In genomic region chr1:202184750-202185460, GRCh38 we compare ENCODE assay signal across 1 cellular context.
A peak's percentile ranks its signal among the peaks of the same experiment; 100 is the strongest.
TF ChIP-seq lines count a peak whose summit lies in the region.

No MANE protein-coding gene starts in this region.

TF ChIP-seq in H1, 55 proteins besides CTCF, POLR2A, EP300 and RAD21:
- no peak for TF ChIP-seq ZNF274 (IDR thresholded peaks at IDR 0.05; ENCODE audit: borderline replicate concordance, extremely low read depth, low read length)
- peak; percentile 79 for TF ChIP-seq YY1 (IDR thresholded peaks at IDR 0.05; ENCODE audit: low read depth, low read length)
- no peak for TF ChIP-seq CTBP2 (IDR thresholded peaks at IDR 0.05; ENCODE audit: borderline replicate concordance, insufficient read depth, insufficient read length, low read length)
- TF ChIP-seq SIRT6 (IDR thresholded peaks at IDR 0.05; ENCODE audit: low read length), result no peak
- no peak; the same call in 1 of the 2 replicates for TF ChIP-seq TEAD4 (IDR thresholded peaks at IDR 0.05; ENCODE audit: low read depth, low read length)
- no peak for TF ChIP-seq CHD1 (IDR thresholded peaks at IDR 0.05; ENCODE audit: low read depth, low read length)
- TF ChIP-seq KDM4A (IDR thresholded peaks at IDR 0.05; ENCODE audit: low read depth, low read length, severe bottlenecking), result no peak
- TF ChIP-seq SIN3A (conservative IDR thresholded peaks at IDR 0.05 in 1 of 2, IDR thresholded peaks at IDR 0.05 in 1 of 2; ENCODE audit: low read depth in 1 of 2, low read length in 2 of 2), result 0 out of 4 replicates have a peak, but pooled peaks of 1 of the 2 experiments have one; percentile 30
- no peak for TF ChIP-seq CBX5 (IDR thresholded peaks at IDR 0.05; ENCODE audit: low read depth, low read length)
- TF ChIP-seq HDAC6 (IDR thresholded peaks at IDR 0.05; ENCODE audit: low read depth, low read length), result no peak
- peak; percentile 71 for TF ChIP-seq MAX (IDR thresholded peaks at IDR 0.05)
- TF ChIP-seq SAP30 (IDR thresholded peaks at IDR 0.05; ENCODE audit: insufficient read depth, insufficient replicate concordance, low read length), result no peak
- no peak for TF ChIP-seq KDM1A (IDR thresholded peaks at IDR 0.05; ENCODE audit: borderline replicate concordance, low read length)
- TF ChIP-seq TAF7 (optimal IDR thresholded peaks at IDR 0.05; ENCODE audit: borderline replicate concordance, low read depth, low read length), result no peak
- TF ChIP-seq POLR2AphosphoS5 (IDR thresholded peaks at IDR 0.05; ENCODE audit: low read depth, low read length), result no peak
- no peak for TF ChIP-seq SIX5 (IDR thresholded peaks at IDR 0.05; ENCODE audit: low read depth, low read length)
- TF ChIP-seq SUZ12 (IDR thresholded peaks at IDR 0.05; ENCODE audit: low read length), result no peak
- TF ChIP-seq HDAC2 (IDR thresholded peaks at IDR 0.05; ENCODE audit: borderline replicate concordance in 1 of 2, low read depth in 2 of 2, low read length in 2 of 2), result no peak
- no peak for TF ChIP-seq ASH2L (IDR thresholded peaks at IDR 0.05; ENCODE audit: low read length)
- no peak for TF ChIP-seq SRF (IDR thresholded peaks at IDR 0.05; ENCODE audit: low read depth, low read length)
- TF ChIP-seq GABPA (IDR thresholded peaks at IDR 0.05; ENCODE audit: borderline replicate concordance, insufficient read depth, low read length), result no peak
- no peak for TF ChIP-seq ATF3 (IDR thresholded peaks at IDR 0.05; ENCODE audit: insufficient read depth, low read depth, low read length)
- TF ChIP-seq JUN (IDR thresholded peaks at IDR 0.05; ENCODE audit: low read depth, low read length), result no peak
- TF ChIP-seq NANOG (IDR thresholded peaks at IDR 0.05; ENCODE audit: insufficient read depth, low read depth, low read length, poor library complexity, severe bottlenecking), result peak; percentile 11
- TF ChIP-seq NRF1 (IDR thresholded peaks at IDR 0.05; ENCODE audit: low read depth, low read length), result no peak
- TF ChIP-seq BACH1 (IDR thresholded peaks at IDR 0.05; ENCODE audit: low read length), result no peak; the same call in 1 of the 2 replicates
- TF ChIP-seq CBX8 (IDR thresholded peaks at IDR 0.05; ENCODE audit: borderline replicate concordance, low read depth, low read length), result no peak
- no peak for TF ChIP-seq RBBP5 (IDR thresholded peaks at IDR 0.05; ENCODE audit: borderline replicate concordance, low read depth, low read length)
- TF ChIP-seq E2F6 (IDR thresholded peaks at IDR 0.05), result 0 out of 2 replicates have a peak, but pooled peaks have one; percentile 17
- TF ChIP-seq MAFK (IDR thresholded peaks at IDR 0.05; ENCODE audit: low read depth, low read length), result no peak
- TF ChIP-seq FOSL1 (IDR thresholded peaks at IDR 0.05; ENCODE audit: insufficient read depth, low read depth, low read length), result no peak
- 0 out of 2 replicates have a peak, but pooled peaks have one; percentile 20 for TF ChIP-seq TBP (IDR thresholded peaks at IDR 0.05; ENCODE audit: low read depth, low read length)
- TF ChIP-seq SP4 (IDR thresholded peaks at IDR 0.05; ENCODE audit: low read length), result 0 out of 2 replicates have a peak, but pooled peaks have one; percentile 35
- no peak for TF ChIP-seq PHF8 (conservative IDR thresholded peaks at IDR 0.05; ENCODE audit: low read depth, low read length)
- TF ChIP-seq EGR1 (IDR thresholded peaks at IDR 0.05; ENCODE audit: borderline replicate concordance, low read depth, low read length), result no peak
- peak; percentile 72 for TF ChIP-seq CREB1 (IDR thresholded peaks at IDR 0.05)
- no peak for TF ChIP-seq KDM5A (IDR thresholded peaks at IDR 0.05; ENCODE audit: low read length)
- no peak for TF ChIP-seq POU5F1 (IDR thresholded peaks at IDR 0.05; ENCODE audit: low read depth, low read length)
- peak; percentile 25; the same call in 1 of the 2 replicates for TF ChIP-seq CHD2 (IDR thresholded peaks at IDR 0.05; ENCODE audit: low read length)
- no peak for TF ChIP-seq TCF12 (IDR thresholded peaks at IDR 0.05; ENCODE audit: low read depth, low read length)
- 0 out of 2 replicates have a peak, but pooled peaks have one; percentile 36 for TF ChIP-seq JUND (IDR thresholded peaks at IDR 0.05; ENCODE audit: low read length)
- no peak for TF ChIP-seq SP2 (IDR thresholded peaks at IDR 0.05; ENCODE audit: low read length)
- TF ChIP-seq RXRA (IDR thresholded peaks at IDR 0.05; ENCODE audit: insufficient read depth, low read depth, low read length), result no peak
- peak; percentile 70; the same call in 1 of the 2 replicates for TF ChIP-seq SP1 (IDR thresholded peaks at IDR 0.05; ENCODE audit: low read depth, low read length)
- no peak for TF ChIP-seq BCL11A (IDR thresholded peaks at IDR 0.05; ENCODE audit: low read depth in 2 of 2, low read length in 2 of 2)
- no peak for TF ChIP-seq CHD7 (IDR thresholded peaks at IDR 0.05; ENCODE audit: insufficient replicate concordance, low read length)
- TF ChIP-seq USF2 (IDR thresholded peaks at IDR 0.05; ENCODE audit: low read length), result no peak
- no peak for TF ChIP-seq RNF2 (IDR thresholded peaks at IDR 0.05; ENCODE audit: borderline replicate concordance, low read depth, low read length, missing control alignments, poor library complexity, severe bottlenecking)
- TF ChIP-seq GTF2F1 (IDR thresholded peaks at IDR 0.05; ENCODE audit: borderline replicate concordance, low read depth, low read length), result no peak
- no peak for TF ChIP-seq EZH2 (IDR thresholded peaks at IDR 0.05; ENCODE audit: low read depth, low read length, severe bottlenecking)
- TF ChIP-seq ATF2 (IDR thresholded peaks at IDR 0.05; ENCODE audit: low read length), result 0 out of 2 replicates have a peak, but pooled peaks have one; percentile 36
- TF ChIP-seq BRCA1 (IDR thresholded peaks at IDR 0.05; ENCODE audit: low read depth, low read length), result no peak
- no peak for TF ChIP-seq RFX5 (IDR thresholded peaks at IDR 0.05; ENCODE audit: borderline replicate concordance, low read depth, low read length)
- no peak for TF ChIP-seq TAF1 (IDR thresholded peaks at IDR 0.05; ENCODE audit: low read depth, low read length)
- 0 out of 2 replicates have a peak, but pooled peaks have one; percentile 6 for TF ChIP-seq CEBPB (IDR thresholded peaks at IDR 0.05; ENCODE audit: low read depth, low read length)
